ENCODE assay signal across 1 cellular context in the genomic region with DNA sequence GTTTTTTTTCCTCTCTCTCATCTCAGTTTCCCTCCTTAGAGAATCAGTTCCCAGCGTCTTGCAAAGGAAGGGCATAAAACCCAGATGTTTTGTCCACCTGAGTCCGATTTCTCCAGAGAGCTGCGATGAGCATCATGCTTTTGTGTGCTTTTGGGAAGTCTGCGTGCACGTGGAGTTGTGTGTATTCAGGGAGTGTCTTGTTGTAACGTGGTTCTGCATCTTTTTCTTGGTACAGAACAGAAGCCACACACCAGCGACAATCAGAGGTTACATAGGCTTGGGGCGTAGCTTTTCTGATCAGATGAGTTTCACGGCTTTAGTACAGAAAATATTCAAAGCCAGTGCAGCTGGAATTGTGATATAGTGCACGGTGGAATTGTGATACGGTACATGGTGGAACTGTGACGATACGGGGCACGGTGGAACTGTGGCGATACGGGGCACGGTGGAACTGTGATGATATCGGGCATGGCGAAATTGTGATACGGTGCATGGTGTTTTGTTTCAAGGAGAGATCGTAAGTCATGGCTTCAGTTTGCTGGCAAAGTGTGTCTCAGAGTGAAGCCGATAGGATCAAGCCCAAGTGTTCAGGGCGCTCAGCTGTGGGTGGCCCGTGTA.
TF ChIP-seq lines count a peak whose summit lies in the region.

No MANE protein-coding gene starts in this region.

TF ChIP-seq in K562, 482 proteins besides CTCF, POLR2A, EP300 and RAD21:
- no peak for TF ChIP-seq HNRNPK (IDR thresholded peaks at IDR 0.05; ENCODE audit: low read depth, low read length, poor library complexity, severe bottlenecking)
- no peak for TF ChIP-seq ZNF316 (IDR thresholded peaks at IDR 0.05)
- no peak for TF ChIP-seq FOXK1 (CRISPR knock-in tag; IDR thresholded peaks at IDR 0.05; ENCODE audit: borderline replicate concordance)
- TF ChIP-seq ARID3A (IDR thresholded peaks at IDR 0.05; ENCODE audit: borderline replicate concordance, low read depth, low read length), result no peak
- no peak for TF ChIP-seq MAFK (IDR thresholded peaks at IDR 0.05; ENCODE audit: low read length)
- TF ChIP-seq MTF1 (CRISPR knock-in tag; IDR thresholded peaks at IDR 0.05; ENCODE audit: borderline replicate concordance), result no peak
- TF ChIP-seq FOXO4 (CRISPR knock-in tag; IDR thresholded peaks at IDR 0.05), result no peak
- no peak for TF ChIP-seq THRAP3 (IDR thresholded peaks at IDR 0.05; ENCODE audit: borderline replicate concordance)
- TF ChIP-seq ATF2 (CRISPR knock-in tag; IDR thresholded peaks at IDR 0.05), result no peak
- TF ChIP-seq ZNF551 (CRISPR knock-in tag; IDR thresholded peaks at IDR 0.05), result no peak
- no peak for TF ChIP-seq HIVEP1 (CRISPR knock-in tag; IDR thresholded peaks at IDR 0.05)
- TF ChIP-seq POLR3A (IDR thresholded peaks at IDR 0.05; ENCODE audit: borderline replicate concordance, extremely low read depth, insufficient read depth, insufficient read length), result no peak
